12 cellular contexts compared by ENCODE assay signal in the genomic region with DNA sequence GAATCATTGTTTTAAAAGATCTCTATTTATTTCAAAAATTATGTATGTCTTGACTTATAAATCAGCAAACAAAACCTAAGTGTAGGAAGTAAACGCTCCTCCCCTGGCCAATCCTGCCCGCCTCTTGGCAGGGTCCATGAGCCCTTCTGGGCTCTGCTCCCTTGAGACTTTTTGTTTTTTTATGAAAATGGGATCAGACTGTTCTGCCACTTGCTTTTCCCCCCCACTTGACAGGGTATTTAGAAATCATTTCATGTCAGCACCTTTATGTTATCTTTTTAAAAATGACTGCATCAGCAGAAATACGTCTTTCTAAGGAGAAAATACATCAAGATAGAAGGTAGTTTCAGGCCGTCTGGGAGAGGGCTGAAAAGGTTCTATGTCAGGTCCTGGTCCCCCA. TPM values are rescaled to one million over a fixed set of nuclear protein-coding genes. Genes with fewer than 3 reads are reported as not detected.
DNase-seq lines count a peak whose midpoint lies in the region; ATAC-seq and TF ChIP-seq lines count a peak whose summit lies in the region.
"Had no signal": no experiment of that assay in that cellular context is flagged by ENCODE, and none has a peak within 500 bp of the region (broad histone marks: within the 10 kb centered on the region; RNA-seq: fewer than 3 reads in every experiment).

No MANE protein-coding gene starts in this region.

- no peaks in the 10 kb centered on the region; the same call in 1 of the 2 replicates for H3K9me3 ChIP-seq in AG04450 (ENCODE audit: control insufficient read depth, insufficient read depth, low read length)

- H3K4me3 ChIP-seq in AG04450 (ENCODE audit: low read depth, low read length) = no peak overlapping the region

- no peaks in the 10 kb centered on the region for H3K27me3 ChIP-seq in AG04450 (ENCODE audit: control insufficient read depth, insufficient read depth, low read length)

- CTCF ChIA-PET in AG04450 (lab: Charles Lee) = interaction anchor here (0.7 to 2.9 kb wide), 3 partner anchors 11 to 80 kb away, joined by 3 to 13 read pairs (median 8); no protein-coding TSS in a partner anchor

- ATAC-seq in HG03280 (IDR thresholded peaks at IDR 0.05; ENCODE audit: unreplicated experiment) (no peak), GM18868 (IDR thresholded peaks at IDR 0.05; ENCODE audit: unreplicated experiment) (no peak)

- DNase-seq in AG04450 (ENCODE audit: low read depth, low spot score) (no peak), NCI-H526 (lab: John Stamatoyannopoulos, UW) (peak; percentile 12 to 52), epithelial cell of prostate (ENCODE audit: low read depth, low spot score) (no peak), pons (ENCODE audit: low spot score) (peak; percentile 48)
- DNase-seq in stimulated activated CD4-positive, alpha-beta T cell treated with anti-CD3 and anti-CD28 coated beads, Interleukin-4, amount 100 ng/mL, for 24 hours = no peak
- DNase-seq in stimulated activated naive CD4-positive, alpha-beta T cell (lab: John Stamatoyannopoulos, UW) = no peak
- DNase-seq: activated naive CD4-positive, alpha-beta T cell treated with Interleukin-2 at 50 U/mL for 16 hours; CD4-positive, CD25-positive, alpha-beta regulatory T cell; dermis blood vessel endothelial cell; retina had no signal

- TF ChIP-seq CTCF in AG04450 (IDR thresholded peaks at IDR 0.05; ENCODE audit: low read depth, low read length) = no peak

- POLR2A ChIA-PET in AG04450 (lab: Yijun Ruan, JAX) = no interaction called here

- H3K27ac ChIP-seq in AG04450 (ENCODE audit: low read depth, low read length) (peak overlapping the region; percentile 61), epithelial cell of prostate (peak overlapping the region; percentile 99)

RNA-seq across cellular contexts. Expression of a gene that starts 35.6 kb away (rescaled TPM):
- polyA plus RNA-seq in AG04450 (2011; rRNA removed) = 241 and 314 TPM in 2 replicates
- 112 and 137 TPM in 2 replicates for polyA minus RNA-seq in AG04450 (2011; rRNA and poly(A)+ RNA removed)
- polyA plus RNA-seq: CD4-positive, CD25-positive, alpha-beta regulatory T cell had no signal

Comparison
In these comparisons a context has a peak if more than half of its experiments do, and no peak if none do; other contexts are left out.
1. DNase-seq: peak in NCI-H526 (2 of 2) and pons (single experiment); none in AG04450 (single experiment), epithelial cell of prostate (single experiment), stimulated activated CD4-positive, alpha-beta T cell treated with anti-CD3 and anti-CD28 coated beads, Interleukin-4, amount 100 ng/mL, for 24 hours (single experiment) and stimulated activated naive CD4-positive, alpha-beta T cell (0 of 6).